In the genomic region with DNA sequence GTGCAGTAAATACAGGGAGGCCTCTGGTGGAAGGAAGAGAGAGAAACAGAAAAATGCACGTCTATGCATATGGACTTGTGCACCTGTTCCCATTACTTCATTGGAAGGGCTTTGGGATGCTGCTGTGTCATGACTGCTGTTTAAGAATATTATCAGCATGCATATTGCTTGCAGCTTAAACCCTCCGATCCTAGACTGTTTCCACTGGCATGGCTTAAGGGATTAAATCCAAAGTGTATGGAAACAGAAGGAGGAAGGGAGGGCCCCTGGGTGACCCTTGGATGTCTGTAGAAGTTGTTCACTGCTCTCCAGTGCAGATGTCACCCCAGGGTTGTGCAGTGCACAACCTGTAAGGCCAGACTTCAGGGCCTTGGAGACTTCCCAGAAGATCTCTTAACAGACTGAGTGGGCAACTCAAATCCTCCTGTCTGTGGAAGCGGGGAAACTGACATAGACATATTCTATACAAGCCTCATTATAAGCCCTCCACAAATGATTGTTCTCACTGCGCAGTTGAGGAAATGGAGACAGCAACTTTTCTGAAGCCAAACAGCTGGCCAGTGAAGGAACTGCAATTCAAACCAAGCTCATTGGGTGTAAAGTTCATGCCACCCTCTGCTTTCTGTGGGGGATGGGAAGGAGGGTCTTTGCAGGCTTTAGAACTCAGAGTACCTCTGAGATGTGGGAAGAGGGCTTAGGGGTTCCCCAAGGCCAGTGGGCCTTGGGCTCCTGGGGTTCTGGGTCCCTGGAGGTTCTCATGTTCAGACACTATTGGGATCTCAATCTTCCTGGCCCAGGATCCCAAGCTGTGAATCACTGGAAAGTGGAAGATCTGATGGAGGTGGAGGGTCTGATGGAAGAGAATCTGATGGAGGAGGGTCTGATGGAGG, we compare ENCODE assay signal across 15 cellular contexts.
DNase-seq lines count a peak whose midpoint lies in the region; ATAC-seq, FAIRE-seq and TF ChIP-seq lines count a peak whose summit lies in the region.
"Had no signal": no experiment of that assay in that cellular context is flagged by ENCODE, and none has a peak within 500 bp of the region (broad histone marks: within the 10 kb centered on the region; RNA-seq: fewer than 3 reads in every experiment).

No MANE protein-coding gene starts in this region.

- peaks cover 2% of the 10 kb centered on the region for H3K27me3 Mint-ChIP-seq in activated CD4-positive, alpha-beta T cell treated with anti-CD3 and anti-CD28 coated beads for 36 hours

- in situ Hi-C loops in GM12878 (cut with MboI), result loop anchor here (5.0 to 10.0 kb wide), 3 partner anchors 307 to 680 kb away; no protein-coding TSS in a partner anchor

- no peaks in the 10 kb centered on the region for H3K9me3 ChIP-seq in GM12878 (replicated peaks; ENCODE audit: control insufficient read depth, insufficient read depth, low read length)
- H3K9me3 ChIP-seq in spleen, result no peaks in the 10 kb centered on the region
- H3K9me3 ChIP-seq in aorta (ENCODE audit: control insufficient read depth, low read length), result no peaks in the 10 kb centered on the region
- H3K9me3 ChIP-seq: lower lobe of right lung had no signal

- H3K27ac ChIP-seq in GM12878 (ENCODE audit: control insufficient read depth, insufficient read depth) (no peak overlapping the region), spleen (no peak overlapping the region), aorta (ENCODE audit: low read depth in 1 of 2, low read length in 2 of 2) (no peak overlapping the region)
- H3K27ac ChIP-seq: HL-60, lower lobe of right lung, PC-9 had no signal

- CTCF ChIA-PET in activated CD4-positive, alpha-beta T cell treated with anti-CD3 and anti-CD28 coated beads for 36 hours (lab: Charles Lee), result interaction anchor here (0.6 to 3.3 kb wide), 34 partner anchors 9 to 536 kb away, joined by 3 to 93 read pairs (median 4); a partner anchor contains a TSS
- CTCF ChIA-PET in GM12878 (lab: Yijun Ruan, JAX), result interaction anchor here (0.6 to 2.2 kb wide), 59 partner anchors 9 to 683 kb away, joined by 3 to 83 read pairs (median 5); a partner anchor contains a TSS

- H3K27me3 ChIP-seq in GM12878 (replicated peaks in 1 of 2; ENCODE audit: control insufficient read depth in 2 of 2, insufficient read depth in 2 of 2, low read length in 1 of 2) (no peaks in the 10 kb centered on the region), spleen (replicated peaks in 1 of 7) (peaks cover 0 to 7% (median 0%) of the 10 kb centered on the region in 7 donors), aorta (ENCODE audit: control insufficient read depth in 1 of 2, insufficient read depth in 2 of 2, low read length in 1 of 2) (no peaks in the 10 kb centered on the region)

- no TSS peak for BruUV-seq in GM12878 (replicated peaks; lab: Mats Ljungman, UMichigan)

- POLR2A ChIA-PET in activated CD4-positive, alpha-beta T cell treated with anti-CD3 and anti-CD28 coated beads for 36 hours (lab: Charles Lee), result interaction anchor here (0.7 to 0.8 kb wide), 2 partner anchors 64 to 357 kb away, joined by 3 read pairs; no protein-coding TSS in a partner anchor
- POLR2A ChIA-PET in GM12878 (lab: Charles Lee), result interaction anchor here (0.5 to 0.6 kb wide), 2 partner anchors 137 to 732 kb away, joined by 5 read pairs; no protein-coding TSS in a partner anchor

- H3K36me3 Mint-ChIP-seq in activated CD4-positive, alpha-beta T cell treated with anti-CD3 and anti-CD28 coated beads for 36 hours (ENCODE audit: low read depth), result no peaks in the 10 kb centered on the region
- H3K36me3 Mint-ChIP-seq: IgD-negative memory B cell, type B pancreatic cell had no signal

- H4K20me1 ChIP-seq in GM12878 (ENCODE audit: control insufficient read depth, insufficient read depth), result no peaks in the 10 kb centered on the region

- 53% methylated on average over 4 of the region's 4 CpGs for WGBS in GM12878 (ENCODE audit: insufficient coverage, insufficient replicate concordance, low lambda C conversion rate, missing lambda C conversion rate)
- WGBS in spleen, 5 donors, result 66 to 86% (median 80%) methylated on average over 4 of the region's 4 CpGs
- 75 to 76% methylated on average over 4 of the region's 4 CpGs for WGBS in aorta, 2 donors

- H3K9me3 Mint-ChIP-seq in activated CD4-positive, alpha-beta T cell treated with anti-CD3 and anti-CD28 coated beads for 36 hours (ENCODE audit: low read depth), result no peaks in the 10 kb centered on the region
- H3K9me3 Mint-ChIP-seq: IgD-negative memory B cell, type B pancreatic cell had no signal

- H3K4me3 ChIP-seq in GM12878, result no peak overlapping the region
- no peak overlapping the region for H3K4me3 ChIP-seq in spleen
- no peak overlapping the region for H3K4me3 ChIP-seq in aorta (ENCODE audit: low read length in 2 of 2)
- no peak overlapping the region for H3K4me3 ChIP-seq in foreskin fibroblast (ENCODE audit: low read depth in 1 of 2, low read length in 2 of 2)
- H3K4me3 ChIP-seq: lower lobe of right lung, PC-9 had no signal

- no peaks in the 10 kb centered on the region; the same call in 1 of the 2 replicates for H3K4me1 ChIP-seq in GM12878 (ENCODE audit: control insufficient read depth, insufficient read depth, low read length)
- H3K4me1 ChIP-seq in spleen, result peaks cover 0 to 14% (median 6%) of the 10 kb centered on the region in 6 donors
- no peaks in the 10 kb centered on the region for H3K4me1 ChIP-seq in aorta (ENCODE audit: control insufficient read depth in 1 of 2, insufficient read depth in 2 of 2, low read length in 2 of 2)
- H3K4me1 ChIP-seq: lower lobe of right lung had no signal

- TF ChIP-seq RAD21 in GM12878 (IDR thresholded peaks at IDR 0.05; ENCODE audit: insufficient read depth, low read depth, low read length), result no peak

- H3K36me3 ChIP-seq in GM12878 (ENCODE audit: control insufficient read depth in 2 of 2, insufficient read depth in 2 of 2, low read length in 1 of 2), result no peaks in the 10 kb centered on the region; a peak in 1 of 4 replicates
- H3K36me3 ChIP-seq in spleen, result no peaks in the 10 kb centered on the region
- no peaks in the 10 kb centered on the region for H3K36me3 ChIP-seq in aorta (ENCODE audit: control insufficient read depth in 1 of 2, insufficient read depth in 2 of 2, low read length in 1 of 2)
- H3K36me3 ChIP-seq: lower lobe of right lung had no signal

- H3K27ac Mint-ChIP-seq in activated CD4-positive, alpha-beta T cell treated with anti-CD3 and anti-CD28 coated beads for 36 hours, result peak overlapping the region; percentile 38

- no peak overlapping the region for H3K4me3 Mint-ChIP-seq in activated CD4-positive, alpha-beta T cell treated with anti-CD3 and anti-CD28 coated beads for 36 hours
- H3K4me3 Mint-ChIP-seq: type B pancreatic cell had no signal

- no peaks in the 10 kb centered on the region for H3K79me2 ChIP-seq in GM12878 (ENCODE audit: control insufficient read depth, insufficient read depth, low read length)

- H2AFZ ChIP-seq in GM12878 (ENCODE audit: control insufficient read depth, low read depth, low read length), result peak overlapping the region; percentile 69
- H2AFZ ChIP-seq: PC-9 had no signal

- FAIRE-seq in GM12878 (lab: Jason Lieb, UNC), result peak; percentile 75
- FAIRE-seq: H54 had no signal

- RAD21 ChIA-PET in GM12878 (lab: Charles Lee; ENCODE audit: unreplicated experiment), result interaction anchor here (0.6 to 2.1 kb wide), 28 partner anchors 15 to 448 kb away, joined by 3 to 68 read pairs (median 4); a partner anchor contains a TSS

- no peak for ATAC-seq in activated CD4-positive, alpha-beta T cell treated with anti-CD3 and anti-CD28 coated beads for 36 hours
- ATAC-seq in GM12878 (peak; percentile 70), aorta (ENCODE audit: low FRiP score) (no peak)

- TF ChIP-seq POLR2A in GM12878 (IDR thresholded peaks at IDR 0.05; ENCODE audit: low read depth, low read length) (no peak), spleen (IDR thresholded peaks at IDR 0.05) (no peak)

- no peak for TF ChIP-seq CTCF in GM12878 (IDR thresholded peaks at IDR 0.05 in 2 of 3, conservative IDR thresholded peaks at IDR 0.05 in 1 of 3; ENCODE audit: control insufficient read depth in 2 of 3, extremely low read depth in 1 of 3, insufficient read depth in 1 of 3, low read depth in 3 of 3, low read length in 3 of 3)
- TF ChIP-seq CTCF in spleen (IDR thresholded peaks at IDR 0.05 in 8 of 11, conservative IDR thresholded peaks at IDR 0.05 in 3 of 11), result no peak
- TF ChIP-seq CTCF in foreskin fibroblast (IDR thresholded peaks at IDR 0.05; ENCODE audit: low read depth, low read length), result no peak

- DNase-seq in activated CD4-positive, alpha-beta T cell treated with anti-CD3 and anti-CD28 coated beads for 36 hours, result no peak
- DNase-seq in activated CD4-positive, alpha-beta T cell treated with anti-CD3 and anti-CD28 coated beads for 4 hours, result no peak
- DNase-seq in NCI-H524 treated with DMSO at 0.1 percent for 48 hours (lab: John Stamatoyannopoulos, UW) (peak; percentile 73), GM12878 (ENCODE audit: low read depth, low spot score) (no peak), spleen (peak; percentile 10), aorta (no peak), foreskin fibroblast (no peak), DMS53 (lab: John Stamatoyannopoulos, UW) (no peak)
- DNase-seq: cortex of kidney had no signal

- no peak for TF ChIP-seq EP300 in GM12878 (IDR thresholded peaks at IDR 0.05; ENCODE audit: borderline replicate concordance in 1 of 2, control insufficient read depth in 1 of 2, low read depth in 2 of 2, low read length in 2 of 2)

- SMC1A ChIA-PET in GM12878 (lab: Charles Lee; ENCODE audit: uncharacterized antibody, unreplicated experiment), result interaction anchor here (0.6 to 2.2 kb wide), 30 partner anchors 8 to 867 kb away, joined by 3 to 71 read pairs (median 4); no protein-coding TSS in a partner anchor

- H3K9ac ChIP-seq in GM12878 (ENCODE audit: control insufficient read depth, insufficient read depth, low read length), result 0 out of 2 replicates have a peak overlapping the region, but pooled peaks have one; percentile 8

- H3K4me1 Mint-ChIP-seq in activated CD4-positive, alpha-beta T cell treated with anti-CD3 and anti-CD28 coated beads for 36 hours, result peaks cover 10% of the 10 kb centered on the region

- intact Hi-C loops in activated CD4-positive, alpha-beta T cell treated with anti-CD3 and anti-CD28 coated beads for 36 hours (cut with DNase I, micrococcal nuclease), result loop anchor here (1.0 to 10.0 kb wide), 3 partner anchors 113 to 380 kb away; no protein-coding TSS in a partner anchor
- intact Hi-C loops in GM12878 (cut with micrococcal nuclease; ENCODE audit: unreplicated experiment) (loop anchor here (1.0 to 10.0 kb wide), 4 partner anchors 113 to 670 kb away; no protein-coding TSS in a partner anchor), spleen (cut with DNase I; ENCODE audit: low total_unique reads) (loop anchor here (5.0 kb wide), 1 partner anchor 302 kb away; no protein-coding TSS in a partner anchor), aorta (cut with DNase I) (loop anchor here (5.0 kb wide), 2 partner anchors 112 to 672 kb away; no protein-coding TSS in a partner anchor)

- H3K4me2 ChIP-seq in GM12878 (ENCODE audit: control insufficient read depth, insufficient read depth), result no peak overlapping the region
- H3K4me2 ChIP-seq: PC-9 had no signal

TF ChIP-seq in GM12878, 131 proteins besides CTCF, POLR2A, EP300 and RAD21 (continues in another document):
- no peak for TF ChIP-seq MEF2B (IDR thresholded peaks at IDR 0.05; ENCODE audit: partially characterized antibody, poor library complexity, severe bottlenecking)
- no peak for TF ChIP-seq MTA2 (IDR thresholded peaks at IDR 0.05; ENCODE audit: low read depth)
- TF ChIP-seq EZH2 (IDR thresholded peaks at IDR 0.05; ENCODE audit: borderline replicate concordance, control insufficient read depth, low read depth, low read length), result no peak

Comparison
In these comparisons a context has a peak if more than half of its experiments do, and no peak if none do; other contexts are left out.
1. DNase-seq: peak in NCI-H524 treated with DMSO at 0.1 percent for 48 hours (single experiment) and spleen (single experiment); none in activated CD4-positive, alpha-beta T cell treated with anti-CD3 and anti-CD28 coated beads for 36 hours (single experiment), activated CD4-positive, alpha-beta T cell treated with anti-CD3 and anti-CD28 coated beads for 4 hours (0 of 2), GM12878 (single experiment), aorta (0 of 2), foreskin fibroblast (0 of 2) and DMS53 (single experiment).